ENCODE assay signal across 13 cellular contexts in genomic region chr10:96125142-96125515, GRCh38. TPM values are rescaled to one million over a fixed set of nuclear protein-coding genes. Genes with fewer than 3 reads are reported as not detected.
DNase-seq lines count a peak whose midpoint lies in the region; ATAC-seq, FAIRE-seq and TF ChIP-seq lines count a peak whose summit lies in the region.
"Had no signal": no experiment of that assay in that cellular context is flagged by ENCODE, and none has a peak within 500 bp of the region (broad histone marks: within the 10 kb centered on the region; RNA-seq: fewer than 3 reads in every experiment).

No MANE protein-coding gene starts in this region.

- H4K20me1 ChIP-seq in MM.1S (ENCODE audit: insufficient read depth, low read length) (no peaks in the 10 kb centered on the region), K562 (replicated peaks; ENCODE audit: control insufficient read depth, insufficient read depth, low read length) (no peaks in the 10 kb centered on the region)

- H3K9me1 ChIP-seq in K562 (ENCODE audit: control insufficient read depth, insufficient read depth, low read length) = no peaks in the 10 kb centered on the region

- peak overlapping the region; percentile 72; the same call in 1 of the 2 replicates for H3K4me3 ChIP-seq in MM.1S (ENCODE audit: low read length)
- peak overlapping the region; percentile 42 for H3K4me3 ChIP-seq in K562
- H3K4me3 ChIP-seq: skin epidermis had no signal

- TF ChIP-seq EP300 in K562 (IDR thresholded peaks at IDR 0.05; ENCODE audit: low read length) = no peak; the same call in 1 of the 2 replicates

- H3K36me3 Mint-ChIP-seq in mesothelial cell of epicardium = peaks cover 2% of the 10 kb centered on the region
- peaks cover 3% of the 10 kb centered on the region for H3K36me3 Mint-ChIP-seq in T-cell
- peaks cover 10% of the 10 kb centered on the region for H3K36me3 Mint-ChIP-seq in activated T-helper 17 cell treated with anti-CD3 and anti-CD28 coated beads, Interleukin-2, amount 50 U/mL, for 72 hours (ENCODE audit: low read depth)

- DNase-seq in GF-D8 (lab: John Stamatoyannopoulos, UW) = peak; percentile 44
- no peak for DNase-seq in MM.1S
- DNase-seq in K562 (ENCODE audit: extremely low read depth in 1 of 4, low spot score in 3 of 4) = peak in 1 of 4 experiments; percentile 13
- DNase-seq in mesothelial cell of epicardium (ENCODE audit: low spot score in 2 of 2, unreplicated experiment in 2 of 2) = no peak
- DNase-seq in NCI-H1105 treated with DMSO at 0.1 percent for 48 hours (lab: John Stamatoyannopoulos, UW) = no peak
- no peak for DNase-seq in T-cell
- DNase-seq: activated CD4-positive, alpha-beta T cell treated with anti-CD3 and anti-CD28 coated beads for 36 hours; activated T-cell treated with anti-CD3 and anti-CD28 coated beads, Interleukin-2, amount 50 U/mL, for 48 hours; NCI-H187 treated with DMSO at 0.1 percent for 48 hours had no signal

- no peak for TF ChIP-seq RAD21 in K562 (CRISPR knock-in tag; conservative IDR thresholded peaks at IDR 0.05 in 1 of 2, IDR thresholded peaks at IDR 0.05 in 1 of 2)

- no peak overlapping the region for H3K9ac ChIP-seq in MM.1S (ENCODE audit: low read length)
- H3K9ac ChIP-seq in K562 (ENCODE audit: insufficient read depth in 1 of 2, low read depth in 2 of 2, low read length in 2 of 2) = peak overlapping the region in 1 of 2 experiments; percentile 74; a peak in 2 of 4 replicates

- H3K27me3 Mint-ChIP-seq in mesothelial cell of epicardium (ENCODE audit: low read depth) (peaks cover 13% of the 10 kb centered on the region), T-cell (peaks cover 51 to 74% of the 10 kb centered on the region in 2 donors)
- peaks cover 47% of the 10 kb centered on the region for H3K27me3 Mint-ChIP-seq in activated T-helper 17 cell treated with anti-CD3 and anti-CD28 coated beads, Interleukin-2, amount 50 U/mL, for 72 hours

- no peaks in the 10 kb centered on the region for H3K9me2 ChIP-seq in MM.1S (replicated peaks; ENCODE audit: insufficient read depth, low read length)

- H2AFZ ChIP-seq in MM.1S (ENCODE audit: low read length) = no peak overlapping the region; the same call in 1 of the 2 replicates
- peak overlapping the region; percentile 80 for H2AFZ ChIP-seq in K562 (ENCODE audit: low read depth, low read length)

- H3K4me3 Mint-ChIP-seq in mesothelial cell of epicardium (peak overlapping the region; percentile 74), T-cell (no peak overlapping the region)
- H3K4me3 Mint-ChIP-seq in activated T-helper 17 cell treated with anti-CD3 and anti-CD28 coated beads, Interleukin-2, amount 50 U/mL, for 72 hours = no peak overlapping the region
- H3K4me3 Mint-ChIP-seq: activated CD4-positive, alpha-beta T cell treated with anti-CD3 and anti-CD28 coated beads for 36 hours; T-helper 1 cell treated with Interleukin-12 subunit alpha and Interleukin-12 subunit beta and Interleukin-4 antibody, amounts not matched to agents 30 μg/mL and 1 μg/mL, for 36 hours had no signal

- H3K4me1 ChIP-seq in MM.1S (ENCODE audit: low read length) = peaks cover 14% of the 10 kb centered on the region
- H3K4me1 ChIP-seq in K562 (replicated peaks in 1 of 2; ENCODE audit: control insufficient read depth in 2 of 2, insufficient read depth in 2 of 2, low read length in 2 of 2) = peaks cover 8 to 27% of the 10 kb centered on the region in 2 experiments; a peak in 3 of 5 replicates

- no peak for ATAC-seq in K562
- ATAC-seq in T-cell (replicated peaks in 1 of 4) = no peak
- no peak for ATAC-seq in activated T-helper 17 cell treated with anti-CD3 and anti-CD28 coated beads, Interleukin-2, amount 50 U/mL, for 72 hours (replicated peaks)
- ATAC-seq in HG03108 (IDR thresholded peaks at IDR 0.05; ENCODE audit: unreplicated experiment) = no peak
- ATAC-seq: activated CD4-positive, alpha-beta T cell treated with anti-CD3 and anti-CD28 coated beads for 36 hours had no signal

- TF ChIP-seq CTCF in MM.1S (IDR thresholded peaks at IDR 0.05; ENCODE audit: low read length) = no peak
- TF ChIP-seq CTCF in K562 (IDR thresholded peaks at IDR 0.05 in 2 of 3, conservative IDR thresholded peaks at IDR 0.05 in 1 of 3; ENCODE audit: insufficient read depth in 2 of 3, low read depth in 1 of 3, low read length in 3 of 3) = no peak
- no peak for TF ChIP-seq CTCF in mesothelial cell of epicardium (IDR thresholded peaks at IDR 0.05; ENCODE audit: unreplicated experiment)

- CTCF ChIA-PET in K562 (lab: Yijun Ruan, JAX; ENCODE audit: low intra/inter-chr PET ratio) = no interaction called here
- CTCF ChIA-PET in T-cell (lab: Charles Lee) = interaction anchor here in 1 of 2 donors (0.7 kb wide), 1 partner anchor 83 kb away, joined by 3 read pairs; no protein-coding TSS in a partner anchor

- peaks cover 3% of the 10 kb centered on the region for H3K9me3 Mint-ChIP-seq in mesothelial cell of epicardium
- H3K9me3 Mint-ChIP-seq in T-cell = peaks cover 0 to 10% (median 1%) of the 10 kb centered on the region in 3 donors
- H3K9me3 Mint-ChIP-seq in activated T-helper 17 cell treated with anti-CD3 and anti-CD28 coated beads, Interleukin-2, amount 50 U/mL, for 72 hours = peaks cover 3% of the 10 kb centered on the region

- POLR2A ChIA-PET in K562 (lab: Yijun Ruan, JAX) (interaction anchor here (0.9 to 1.2 kb wide), 5 partner anchors 9 to 59 kb away, joined by 3 to 6 read pairs (median 4); no protein-coding TSS in a partner anchor), T-cell (lab: Charles Lee) (interaction anchor here (0.6 to 0.7 kb wide), 2 partner anchors 60 to 1150 kb away, joined by 3 to 5 read pairs; no protein-coding TSS in a partner anchor)

- peak overlapping the region; percentile 50; the same call in 1 of the 2 replicates for H3K27ac ChIP-seq in MM.1S (ENCODE audit: low read length)
- peak overlapping the region; percentile 91 for H3K27ac ChIP-seq in K562 (ENCODE audit: extremely low read depth, low read depth, low read length)
- H3K27ac ChIP-seq: skin epidermis had no signal

- intact Hi-C loops in K562 (cut with micrococcal nuclease) = no loop called here

- 0% methylated on average over 2 of the region's 2 CpGs for WGBS in K562 (ENCODE audit: insufficient coverage, low coverage, missing lambda C conversion rate)

- H3F3A ChIP-seq in MM.1S (ENCODE audit: insufficient read depth, low read length) = peaks cover 9% of the 10 kb centered on the region; the same call in 1 of the 2 replicates

- H3K79me2 ChIP-seq in MM.1S (ENCODE audit: low read length) (no peaks in the 10 kb centered on the region), K562 (ENCODE audit: control insufficient read depth, insufficient read depth, low read length) (no peaks in the 10 kb centered on the region)

- H3K4me1 Mint-ChIP-seq in mesothelial cell of epicardium (peaks cover 21% of the 10 kb centered on the region), T-cell (peaks cover 5 to 9% (median 5%) of the 10 kb centered on the region in 3 donors)
- H3K4me1 Mint-ChIP-seq in activated T-helper 17 cell treated with anti-CD3 and anti-CD28 coated beads, Interleukin-2, amount 50 U/mL, for 72 hours = no peaks in the 10 kb centered on the region

- no peaks in the 10 kb centered on the region for H3K27me3 ChIP-seq in MM.1S (replicated peaks; ENCODE audit: insufficient read depth, low read length)
- H3K27me3 ChIP-seq in K562 (ENCODE audit: control insufficient read depth in 2 of 2, insufficient read depth in 2 of 2, low read length in 2 of 2) = no peaks in the 10 kb centered on the region

- in situ Hi-C loops in K562 (cut with MboI) = no loop called here

- H3K27ac Mint-ChIP-seq in mesothelial cell of epicardium (peak overlapping the region; percentile 90), T-cell (no peak overlapping the region)
- H3K27ac Mint-ChIP-seq in activated T-helper 17 cell treated with anti-CD3 and anti-CD28 coated beads, Interleukin-2, amount 50 U/mL, for 72 hours = no peak overlapping the region
- H3K27ac Mint-ChIP-seq: activated CD4-positive, alpha-beta T cell treated with anti-CD3 and anti-CD28 coated beads for 36 hours; T-helper 1 cell treated with Interleukin-12 subunit alpha and Interleukin-12 subunit beta and Interleukin-4 antibody, amounts not matched to agents 30 μg/mL and 1 μg/mL, for 36 hours had no signal

- H3K9me3 ChIP-seq in MM.1S (replicated peaks; ENCODE audit: insufficient read depth, low read length) (no peaks in the 10 kb centered on the region), K562 (replicated peaks; ENCODE audit: control insufficient read depth, insufficient read depth, low read depth, low read length) (no peaks in the 10 kb centered on the region)

- no peak for FAIRE-seq in K562 (lab: Jason Lieb, UNC)

- no TSS peak for BruUV-seq in K562 (replicated peaks; lab: Mats Ljungman, UMichigan)

- TF ChIP-seq POLR2A in K562 (conservative IDR thresholded peaks at IDR 0.05) = no peak

- H3K4me2 ChIP-seq in MM.1S (ENCODE audit: low read depth, low read length) (peak overlapping the region; percentile 79; the same call in 1 of the 2 replicates), K562 (ENCODE audit: insufficient read depth, low read length) (peak overlapping the region; percentile 70)

- H3K36me3 ChIP-seq in MM.1S (replicated peaks; ENCODE audit: insufficient read depth, low read length) (no peaks in the 10 kb centered on the region), K562 (ENCODE audit: control insufficient read depth, insufficient read depth, low read length) (no peaks in the 10 kb centered on the region)

RNA-seq across cellular contexts. Expression of gene ZNF518A, which starts 5.0 kb away (rescaled TPM):
- 28.5 and 85.2 TPM in 2 replicates for total RNA-seq in K562 (2011; cell fraction: chromatin; rRNA removed; ENCODE audit: low replicate concordance)
- total RNA-seq in K562 (2011; cell fraction: nucleolus; rRNA removed) = 19.5 and 30.8 TPM in 2 replicates
- total RNA-seq in K562 (2011; cell fraction: nucleoplasm; rRNA removed) = 33.7 and 39.2 TPM in 2 replicates
- total RNA-seq in K562 (2014; rRNA removed) = 15.3 and 16.1 TPM in 2 replicates
- total RNA-seq in K562 (2014; rRNA removed; fragmentation: Illumina TruSeq; extraction: Trizol) = 30.0 and 32.8 TPM in 2 replicates
- 25.9 and 28.9 TPM in 2 replicates for total RNA-seq in K562 (2015; rRNA removed; fragmentation: Illumina TruSeq; extraction: Trizol)
- 20.7 and 25.8 TPM in 2 replicates for total RNA-seq in K562 (2021)
- polyA plus RNA-seq in K562 (2011; rRNA removed) = 17.5 and 20.8 TPM in 2 replicates
- polyA plus RNA-seq in K562 (2011; cell fraction: cytosol; rRNA removed) = 3.2 and 5.5 TPM in 2 replicates
- 19.6 and 27.6 TPM in 2 replicates for polyA plus RNA-seq in K562 (2011; cell fraction: nucleus; rRNA removed)
- 11.7 and 14.0 TPM in 2 replicates for polyA plus RNA-seq in K562 (2012)
- 15.7 and 17.4 TPM in 2 replicates for polyA plus RNA-seq in K562 (2014; fragmentation: Illumina TruSeq; extraction: Trizol)
- polyA plus RNA-seq in K562 (2014; fragmentation: Nextera tagmentation; extraction: Ambion mirVana) = 10 to 100 TPM in 1 of 2 experiments, 1 to 10 TPM in 1; 6.3 to 11.4 TPM
- polyA plus RNA-seq in K562 (2014; rRNA removed) = 10.9 and 11.9 TPM in 2 replicates
- polyA minus RNA-seq in K562 (2011; rRNA and poly(A)+ RNA removed) = 36.9 and 40.5 TPM in 2 replicates
- 13.7 and 15.2 TPM in 2 replicates for polyA minus RNA-seq in K562 (2011; cell fraction: cytosol; rRNA and poly(A)+ RNA removed)
- polyA minus RNA-seq in K562 (2011; cell fraction: nucleus; rRNA and poly(A)+ RNA removed) = 35.4 and 49.2 TPM in 2 replicates
- 40.7 to 41.3 TPM (median 41.0 TPM) in 3 replicates for total RNA-seq in mesothelial cell of epicardium
- 10 to 100 TPM; 17.7 to 22.8 (median 20.6) TPM for total RNA-seq in T-cell
- total RNA-seq in activated T-helper 17 cell treated with anti-CD3 and anti-CD28 coated beads, Interleukin-2, amount 50 U/mL, for 72 hours = 10 to 100 TPM; 14.8 to 17.3 TPM
